ENCODE assay signal across 1 cellular context in genomic region chr6:166313255-166314070, GRCh38.
TF ChIP-seq lines count a peak whose summit lies in the region.

No MANE protein-coding gene starts in this region.

TF ChIP-seq in K562, 482 proteins besides CTCF, POLR2A, EP300 and RAD21 (continued from another document):
- 0 out of 2 replicates have a peak, but pooled peaks have one; percentile 47 for TF ChIP-seq FOXK1 (CRISPR knock-in tag; IDR thresholded peaks at IDR 0.05; ENCODE audit: borderline replicate concordance)
- no peak for TF ChIP-seq SNRNP70 (optimal IDR thresholded peaks at IDR 0.05; ENCODE audit: low read depth, low read length)
- TF ChIP-seq, protein P1, sequence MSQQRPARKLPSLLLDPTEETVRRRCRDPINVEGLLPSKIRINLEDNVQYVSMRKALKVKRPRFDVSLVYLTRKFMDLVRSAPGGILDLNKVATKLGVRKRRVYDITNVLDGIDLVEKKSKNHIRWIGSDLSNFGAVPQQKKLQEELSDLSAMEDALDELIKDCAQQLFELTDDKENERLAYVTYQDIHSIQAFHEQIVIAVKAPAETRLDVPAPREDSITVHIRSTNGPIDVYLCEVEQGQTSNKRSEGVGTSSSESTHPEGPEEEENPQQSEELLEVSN (IDR thresholded peaks at IDR 0.05; ENCODE audit: borderline replicate concordance in 1 of 2, extremely low read depth in 1 of 2, insufficient read depth in 1 of 2, insufficient read length in 1 of 2, low read depth in 1 of 2, low read length in 1 of 2, poor library complexity in 1 of 2, severe bottlenecking in 1 of 2), result peak; percentile 63 to 94
- TF ChIP-seq, protein P2, sequence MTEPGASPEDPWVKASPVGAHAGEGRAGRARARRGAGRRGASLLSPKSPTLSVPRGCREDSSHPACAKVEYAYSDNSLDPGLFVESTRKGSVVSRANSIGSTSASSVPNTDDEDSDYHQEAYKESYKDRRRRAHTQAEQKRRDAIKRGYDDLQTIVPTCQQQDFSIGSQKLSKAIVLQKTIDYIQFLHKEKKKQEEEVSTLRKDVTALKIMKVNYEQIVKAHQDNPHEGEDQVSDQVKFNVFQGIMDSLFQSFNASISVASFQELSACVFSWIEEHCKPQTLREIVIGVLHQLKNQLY (CRISPR knock-in tag; conservative IDR thresholded peaks at IDR 0.05), result no peak
- TF ChIP-seq, protein P3, sequence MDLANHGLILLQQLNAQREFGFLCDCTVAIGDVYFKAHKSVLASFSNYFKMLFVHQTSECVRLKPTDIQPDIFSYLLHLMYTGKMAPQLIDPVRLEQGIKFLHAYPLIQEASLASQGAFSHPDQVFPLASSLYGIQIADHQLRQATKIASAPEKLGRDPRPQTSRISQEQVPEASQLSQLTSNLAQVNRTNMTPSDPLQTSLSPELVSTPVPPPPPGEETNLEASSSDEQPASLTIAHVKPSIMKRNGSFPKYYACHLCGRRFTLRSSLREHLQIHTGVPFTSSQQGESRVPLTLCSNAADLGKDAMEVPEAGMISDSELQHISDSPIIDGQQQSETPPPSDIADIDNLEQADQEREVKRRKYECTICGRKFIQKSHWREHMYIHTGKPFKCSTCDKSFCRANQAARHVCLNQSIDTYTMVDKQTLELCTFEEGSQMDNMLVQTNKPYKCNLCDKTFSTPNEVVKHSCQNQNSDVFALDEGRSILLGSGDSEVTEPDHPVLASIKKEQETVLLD (IDR thresholded peaks at IDR 0.05), result no peak
- TF ChIP-seq, protein P4, sequence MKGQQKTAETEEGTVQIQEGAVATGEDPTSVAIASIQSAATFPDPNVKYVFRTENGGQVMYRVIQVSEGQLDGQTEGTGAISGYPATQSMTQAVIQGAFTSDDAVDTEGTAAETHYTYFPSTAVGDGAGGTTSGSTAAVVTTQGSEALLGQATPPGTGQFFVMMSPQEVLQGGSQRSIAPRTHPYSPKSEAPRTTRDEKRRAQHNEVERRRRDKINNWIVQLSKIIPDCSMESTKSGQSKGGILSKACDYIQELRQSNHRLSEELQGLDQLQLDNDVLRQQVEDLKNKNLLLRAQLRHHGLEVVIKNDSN (CRISPR knock-in tag; IDR thresholded peaks at IDR 0.05), result no peak
- TF ChIP-seq, protein P5, sequence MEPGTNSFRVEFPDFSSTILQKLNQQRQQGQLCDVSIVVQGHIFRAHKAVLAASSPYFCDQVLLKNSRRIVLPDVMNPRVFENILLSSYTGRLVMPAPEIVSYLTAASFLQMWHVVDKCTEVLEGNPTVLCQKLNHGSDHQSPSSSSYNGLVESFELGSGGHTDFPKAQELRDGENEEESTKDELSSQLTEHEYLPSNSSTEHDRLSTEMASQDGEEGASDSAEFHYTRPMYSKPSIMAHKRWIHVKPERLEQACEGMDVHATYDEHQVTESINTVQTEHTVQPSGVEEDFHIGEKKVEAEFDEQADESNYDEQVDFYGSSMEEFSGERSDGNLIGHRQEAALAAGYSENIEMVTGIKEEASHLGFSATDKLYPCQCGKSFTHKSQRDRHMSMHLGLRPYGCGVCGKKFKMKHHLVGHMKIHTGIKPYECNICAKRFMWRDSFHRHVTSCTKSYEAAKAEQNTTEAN (CRISPR knock-in tag; IDR thresholded peaks at IDR 0.05), result no peak
- no peak for TF ChIP-seq ZNF224 (CRISPR knock-in tag; IDR thresholded peaks at IDR 0.05)
- TF ChIP-seq XRCC4 (IDR thresholded peaks at IDR 0.05; ENCODE audit: extremely low read depth, insufficient read depth, insufficient read length), result no peak
- no peak for TF ChIP-seq ZNF217 (CRISPR knock-in tag; IDR thresholded peaks at IDR 0.05)
- no peak for TF ChIP-seq PML (IDR thresholded peaks at IDR 0.05; ENCODE audit: low read length)
- TF ChIP-seq TAF9B (IDR thresholded peaks at IDR 0.05; ENCODE audit: partially characterized antibody), result no peak
- TF ChIP-seq ZC3H11A (IDR thresholded peaks at IDR 0.05; ENCODE audit: low read depth, low read length), result no peak
- TF ChIP-seq CREB1 (IDR thresholded peaks at IDR 0.05), result no peak
- peak; percentile 60 for TF ChIP-seq CREB1 (CRISPR knock-in tag; IDR thresholded peaks at IDR 0.05)
- TF ChIP-seq MEF2D (tag; conservative IDR thresholded peaks at IDR 0.05; ENCODE audit: low read depth), result no peak
- TF ChIP-seq YY1 (IDR thresholded peaks at IDR 0.05; ENCODE audit: borderline replicate concordance in 1 of 3, control insufficient read depth in 1 of 3, extremely low read depth in 1 of 3, insufficient read depth in 3 of 3, insufficient read length in 1 of 3, insufficient replicate concordance in 2 of 3, low read depth in 1 of 3, low read length in 2 of 3), result peak in 1 of 3 experiments; percentile 18
- TF ChIP-seq U2AF2 (optimal IDR thresholded peaks at IDR 0.05; ENCODE audit: low read depth, low read length), result no peak
